7 cellular contexts compared by ENCODE assay signal in the genomic region with DNA sequence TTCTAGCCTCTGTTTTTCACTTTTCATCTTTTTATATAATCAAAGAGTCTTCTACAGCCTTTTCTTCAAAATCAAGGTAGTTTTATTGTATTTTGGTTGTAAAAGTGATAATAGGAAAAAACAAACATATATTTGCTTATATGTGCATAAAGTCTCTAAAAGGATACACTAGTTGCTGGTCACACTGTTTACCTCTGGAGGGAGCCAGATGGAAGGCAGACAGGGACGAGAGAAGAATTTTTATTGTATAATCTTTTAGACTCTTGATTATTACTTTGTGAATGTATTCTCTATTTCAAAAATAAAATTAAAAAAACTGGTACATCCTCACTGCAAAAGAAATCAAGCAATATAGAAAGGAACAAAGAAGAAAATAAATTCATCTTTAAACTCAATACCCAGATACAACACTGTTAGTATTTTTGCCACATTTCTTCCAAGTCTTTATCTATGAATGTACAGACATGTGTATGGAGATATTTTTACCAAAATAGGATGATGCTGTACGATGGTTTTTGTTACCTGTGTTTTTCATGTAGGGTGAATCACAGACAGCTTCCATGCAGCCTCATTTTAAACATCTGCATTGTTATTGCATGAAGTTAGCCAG. TPM values are rescaled to one million over a fixed set of nuclear protein-coding genes. Genes with fewer than 3 reads are reported as not detected.
A peak's percentile ranks its signal among the peaks of the same experiment; 100 is the strongest.
DNase-seq lines count a peak whose midpoint lies in the region; ATAC-seq and TF ChIP-seq lines count a peak whose summit lies in the region.

No MANE protein-coding gene starts in this region.

- H3K27ac ChIP-seq in endodermal cell (ENCODE audit: low read depth, low read length): no peak overlapping the region
- H3K27ac ChIP-seq in naive thymus-derived CD4-positive, alpha-beta T cell (ENCODE audit: low read depth, low read length): no peak overlapping the region

- CTCF ChIA-PET in HEK293T (lab: Yijun Ruan, JAX): interaction anchor here (1.8 kb wide), 1 partner anchor 9 kb away, joined by 3 read pairs; no protein-coding TSS in a partner anchor
- CTCF ChIA-PET in naive thymus-derived CD4-positive, alpha-beta T cell (lab: Charles Lee): interaction anchor here (0.6 to 1.3 kb wide), 4 partner anchors 39 to 829 kb away, joined by 3 to 4 read pairs (median 3); no protein-coding TSS in a partner anchor

- no peaks in the 10 kb centered on the region for H3K36me3 Mint-ChIP-seq in endodermal cell (ENCODE audit: low read depth)
- no peaks in the 10 kb centered on the region for H3K36me3 Mint-ChIP-seq in naive thymus-derived CD4-positive, alpha-beta T cell

- no peaks in the 10 kb centered on the region for H3K9me3 ChIP-seq in endodermal cell (ENCODE audit: control insufficient read depth, low read length)
- H3K9me3 ChIP-seq in naive thymus-derived CD4-positive, alpha-beta T cell (ENCODE audit: control insufficient read depth in 2 of 3, low read length in 3 of 3): no peaks in the 10 kb centered on the region

- H3K9me3 Mint-ChIP-seq in endodermal cell: no peaks in the 10 kb centered on the region
- no peaks in the 10 kb centered on the region for H3K9me3 Mint-ChIP-seq in naive thymus-derived CD4-positive, alpha-beta T cell

- DNase-seq in DMS79 (lab: John Stamatoyannopoulos, UW) (peak; percentile 33), HEK293T (ENCODE audit: extremely low spot score) (peak; percentile 41), SHP77 treated with DMSO at 0.1 percent for 48 hours (lab: John Stamatoyannopoulos, UW) (peak; percentile 30), endodermal cell (no peak)
- DNase-seq in naive thymus-derived CD4-positive, alpha-beta T cell: peak in 5 of 9 donors; percentile 19 to 45 (median 33)

- H3K9ac ChIP-seq in endodermal cell (ENCODE audit: extremely low read depth, low read length, poor library complexity, severe bottlenecking): no peak overlapping the region

- H3K4me1 ChIP-seq in endodermal cell (ENCODE audit: control insufficient read depth, insufficient read depth, low read length): no peaks in the 10 kb centered on the region
- H3K4me1 ChIP-seq in naive thymus-derived CD4-positive, alpha-beta T cell (ENCODE audit: control insufficient read depth in 2 of 2, insufficient read depth in 2 of 2, low read length in 2 of 2): no peaks in the 10 kb centered on the region

- H3K4me1 Mint-ChIP-seq in endodermal cell: no peaks in the 10 kb centered on the region
- H3K4me1 Mint-ChIP-seq in naive thymus-derived CD4-positive, alpha-beta T cell: no peaks in the 10 kb centered on the region

- POLR2A ChIA-PET in HEK293T (lab: Yijun Ruan, JAX): no interaction called here
- POLR2A ChIA-PET in naive thymus-derived CD4-positive, alpha-beta T cell (lab: Charles Lee): no interaction called here

- WGBS in endodermal cell (ENCODE audit: insufficient coverage in 1 of 2, insufficient read length in 1 of 2), 2 experiments: 13 to 30% methylated on average over 1 to 2 of the region's 2 CpGs

- no peak overlapping the region for H3K4me3 ChIP-seq in endodermal cell (ENCODE audit: low read length)
- H3K4me3 ChIP-seq in naive thymus-derived CD4-positive, alpha-beta T cell (ENCODE audit: low read length): no peak overlapping the region

- no peak overlapping the region for H3K4me3 Mint-ChIP-seq in endodermal cell
- H3K4me3 Mint-ChIP-seq in naive thymus-derived CD4-positive, alpha-beta T cell: no peak overlapping the region

- H3K27me3 ChIP-seq in endodermal cell (ENCODE audit: control insufficient read depth, insufficient read depth, low read length, poor library complexity, severe bottlenecking): no peaks in the 10 kb centered on the region
- H3K27me3 ChIP-seq in naive thymus-derived CD4-positive, alpha-beta T cell (ENCODE audit: control insufficient read depth in 2 of 2, insufficient read depth in 2 of 2, low read length in 2 of 2): no peaks in the 10 kb centered on the region

- H3K27ac Mint-ChIP-seq in endodermal cell: no peak overlapping the region
- H3K27ac Mint-ChIP-seq in naive thymus-derived CD4-positive, alpha-beta T cell: no peak overlapping the region

- peak; percentile 57 for ATAC-seq in naive thymus-derived CD4-positive, alpha-beta T cell
- no peak for ATAC-seq in GM21737 (IDR thresholded peaks at IDR 0.05; ENCODE audit: unreplicated experiment)
- ATAC-seq in GM21825 (IDR thresholded peaks at IDR 0.05; ENCODE audit: unreplicated experiment): no peak

- H3K27me3 Mint-ChIP-seq in endodermal cell (ENCODE audit: insufficient read depth): no peaks in the 10 kb centered on the region
- peaks cover 0 to 7% (median 0%) of the 10 kb centered on the region in 5 donors for H3K27me3 Mint-ChIP-seq in naive thymus-derived CD4-positive, alpha-beta T cell

- H3K36me3 ChIP-seq in endodermal cell (ENCODE audit: control insufficient read depth, insufficient read depth, low read length): no peaks in the 10 kb centered on the region
- H3K36me3 ChIP-seq in naive thymus-derived CD4-positive, alpha-beta T cell (ENCODE audit: control insufficient read depth in 2 of 3, insufficient read depth in 3 of 3, low read length in 3 of 3): no peaks in the 10 kb centered on the region

- peak; percentile 87 for TF ChIP-seq CTCF in endodermal cell (conservative IDR thresholded peaks at IDR 0.05)

- intact Hi-C loops in naive thymus-derived CD4-positive, alpha-beta T cell (cut with micrococcal nuclease): loop anchor here (1.0 to 5.0 kb wide), 7 partner anchors 35 to 349 kb away; partner anchors contain the start of gene ALAD (in 2 of the 2)

TF ChIP-seq in HEK293T, 16 proteins besides CTCF, POLR2A, EP300 and RAD21:
- no peak for TF ChIP-seq ZNF384 (IDR thresholded peaks at IDR 0.05)
- no peak for TF ChIP-seq ELF4 (IDR thresholded peaks at IDR 0.05)
- TF ChIP-seq HDGF (IDR thresholded peaks at IDR 0.05; ENCODE audit: borderline replicate concordance): no peak
- TF ChIP-seq CTBP1 (IDR thresholded peaks at IDR 0.05; ENCODE audit: borderline replicate concordance): no peak
- TF ChIP-seq TARDBP (IDR thresholded peaks at IDR 0.05): no peak
- no peak for TF ChIP-seq SUZ12 (IDR thresholded peaks at IDR 0.05)
- TF ChIP-seq FOXM1 (IDR thresholded peaks at IDR 0.05; ENCODE audit: borderline replicate concordance): no peak
- TF ChIP-seq LEF1 (IDR thresholded peaks at IDR 0.05; ENCODE audit: borderline replicate concordance): no peak
- TF ChIP-seq FOXK2 (IDR thresholded peaks at IDR 0.05): no peak
- no peak for TF ChIP-seq ARNT (IDR thresholded peaks at IDR 0.05)
- no peak for TF ChIP-seq NFRKB (IDR thresholded peaks at IDR 0.05)
- TF ChIP-seq SP1 (IDR thresholded peaks at IDR 0.05): no peak

RNA-seq across cellular contexts. Expression of gene RNF183, which starts 6.1 kb away (rescaled TPM):
- under 1 TPM; 0.48 to 0.97 TPM for total RNA-seq in endodermal cell
- polyA plus RNA-seq in endodermal cell (2013, experiment 1 of 2): not detected
- polyA plus RNA-seq in endodermal cell (2013, experiment 2 of 2): not detected
- total RNA-seq in naive thymus-derived CD4-positive, alpha-beta T cell: not detected
- not detected for polyA plus RNA-seq in naive thymus-derived CD4-positive, alpha-beta T cell

RNA-seq across cellular contexts. Expression of gene WDR31, which starts 30.8 kb away (rescaled TPM):
- 1 to 10 TPM; 4.5 to 8.4 TPM for total RNA-seq in endodermal cell
- 2.8 TPM for polyA plus RNA-seq in endodermal cell (2013, experiment 1 of 2)
- polyA plus RNA-seq in endodermal cell (2013, experiment 2 of 2): 2.5 TPM
- total RNA-seq in naive thymus-derived CD4-positive, alpha-beta T cell: 1 to 10 TPM in 4 of 5 experiments, under 1 TPM in 1; 0.27 to 1.7 (median 1.0) TPM
- under 1 TPM; 0.48 to 0.49 TPM for polyA plus RNA-seq in naive thymus-derived CD4-positive, alpha-beta T cell

RNA-seq across cellular contexts. Expression of gene PRPF4, which starts 33.9 kb away (rescaled TPM):
- total RNA-seq in endodermal cell: 10 to 100 TPM; 35.7 to 36.0 TPM
- polyA plus RNA-seq in endodermal cell (2013, experiment 1 of 2): 28.4 TPM
- polyA plus RNA-seq in endodermal cell (2013, experiment 2 of 2): 26.7 TPM
- total RNA-seq in naive thymus-derived CD4-positive, alpha-beta T cell: 10 to 100 TPM; 17.4 to 36.9 (median 22.0) TPM
- polyA plus RNA-seq in naive thymus-derived CD4-positive, alpha-beta T cell: 10 to 100 TPM; 19.7 to 29.6 TPM

RNA-seq across cellular contexts. Expression of gene CDC26, which starts 33.9 kb away (rescaled TPM):
- total RNA-seq in endodermal cell: 10 to 100 TPM; 34.7 to 39.7 TPM
- 32.5 TPM for polyA plus RNA-seq in endodermal cell (2013, experiment 1 of 2)
- polyA plus RNA-seq in endodermal cell (2013, experiment 2 of 2): 33.9 TPM
- total RNA-seq in naive thymus-derived CD4-positive, alpha-beta T cell: 10 to 100 TPM; 21.7 to 40.3 (median 34.4) TPM
- 100 to 1,000 TPM; 180 to 185 TPM for polyA plus RNA-seq in naive thymus-derived CD4-positive, alpha-beta T cell

RNA-seq across cellular contexts. Expression of gene BSPRY, which starts 40.0 kb away (rescaled TPM):
- 10 to 100 TPM; 14.1 to 17.9 TPM for total RNA-seq in endodermal cell
- polyA plus RNA-seq in endodermal cell (2013, experiment 1 of 2): 1.4 TPM
- 0.99 TPM for polyA plus RNA-seq in endodermal cell (2013, experiment 2 of 2)
- 1 to 10 TPM in 2 of 5 experiments, under 1 TPM in 1, not detected in 2; 0.13 to 9.6 (median 1.2) TPM for total RNA-seq in naive thymus-derived CD4-positive, alpha-beta T cell
- under 1 TPM; 0.13 to 0.48 TPM for polyA plus RNA-seq in naive thymus-derived CD4-positive, alpha-beta T cell
